ENCODE assay signal across 1 cellular context in the genomic region with DNA sequence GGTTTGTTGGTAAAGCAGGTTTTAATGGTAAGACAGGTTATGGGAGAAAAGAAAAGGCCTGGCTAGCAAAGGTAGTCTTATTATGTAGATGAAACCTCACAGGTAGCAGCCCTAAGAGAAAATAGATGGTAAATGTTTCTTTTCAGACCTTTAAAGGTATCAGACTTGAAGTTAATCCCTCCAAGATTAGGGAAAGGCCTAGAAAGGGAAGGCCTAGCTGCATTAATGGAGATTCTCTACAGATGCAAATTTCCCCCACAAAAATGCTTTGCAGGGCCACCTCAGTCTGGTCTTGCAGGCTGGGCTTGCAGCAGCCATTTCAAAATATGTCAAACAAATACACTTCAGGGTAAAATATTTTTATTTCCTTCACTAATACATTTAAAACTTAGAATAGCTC.
TF ChIP-seq lines count a peak whose summit lies in the region.

No MANE protein-coding gene starts in this region.

TF ChIP-seq in H1, 55 proteins besides CTCF, POLR2A, EP300 and RAD21:
- TF ChIP-seq JUN (IDR thresholded peaks at IDR 0.05; ENCODE audit: low read depth, low read length), result no peak
- TF ChIP-seq ZNF274 (IDR thresholded peaks at IDR 0.05; ENCODE audit: borderline replicate concordance, extremely low read depth, low read length), result no peak
- no peak for TF ChIP-seq SP2 (IDR thresholded peaks at IDR 0.05; ENCODE audit: low read length)
- no peak for TF ChIP-seq CREB1 (IDR thresholded peaks at IDR 0.05)
- TF ChIP-seq GABPA (IDR thresholded peaks at IDR 0.05; ENCODE audit: borderline replicate concordance, insufficient read depth, low read length), result no peak
- TF ChIP-seq RBBP5 (IDR thresholded peaks at IDR 0.05; ENCODE audit: borderline replicate concordance, low read depth, low read length), result no peak
- TF ChIP-seq, protein P1, sequence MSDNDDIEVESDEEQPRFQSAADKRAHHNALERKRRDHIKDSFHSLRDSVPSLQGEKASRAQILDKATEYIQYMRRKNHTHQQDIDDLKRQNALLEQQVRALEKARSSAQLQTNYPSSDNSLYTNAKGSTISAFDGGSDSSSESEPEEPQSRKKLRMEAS (IDR thresholded peaks at IDR 0.05), result no peak
- no peak for TF ChIP-seq BCL11A (IDR thresholded peaks at IDR 0.05; ENCODE audit: low read depth in 2 of 2, low read length in 2 of 2)
- no peak for TF ChIP-seq CBX8 (IDR thresholded peaks at IDR 0.05; ENCODE audit: borderline replicate concordance, low read depth, low read length)
- no peak for TF ChIP-seq KDM5A (IDR thresholded peaks at IDR 0.05; ENCODE audit: low read length)
- no peak for TF ChIP-seq SP1 (IDR thresholded peaks at IDR 0.05; ENCODE audit: low read depth, low read length)
- no peak for TF ChIP-seq RFX5 (IDR thresholded peaks at IDR 0.05; ENCODE audit: borderline replicate concordance, low read depth, low read length)
- TF ChIP-seq SAP30 (IDR thresholded peaks at IDR 0.05; ENCODE audit: insufficient read depth, insufficient replicate concordance, low read length), result no peak
- TF ChIP-seq PHF8 (conservative IDR thresholded peaks at IDR 0.05; ENCODE audit: low read depth, low read length), result no peak
- no peak for TF ChIP-seq FOSL1 (IDR thresholded peaks at IDR 0.05; ENCODE audit: insufficient read depth, low read depth, low read length)
- no peak for TF ChIP-seq CEBPB (IDR thresholded peaks at IDR 0.05; ENCODE audit: low read depth, low read length)
- no peak for TF ChIP-seq BACH1 (IDR thresholded peaks at IDR 0.05; ENCODE audit: low read length)
- no peak for TF ChIP-seq NANOG (IDR thresholded peaks at IDR 0.05; ENCODE audit: insufficient read depth, low read depth, low read length, poor library complexity, severe bottlenecking)
- TF ChIP-seq HDAC6 (IDR thresholded peaks at IDR 0.05; ENCODE audit: low read depth, low read length), result no peak
- TF ChIP-seq SIX5 (IDR thresholded peaks at IDR 0.05; ENCODE audit: low read depth, low read length), result no peak
